Comparison of ENCODE assay signal across 23 cellular contexts in genomic region chr15:94532226-94532625, GRCh38.
"Had no signal": no experiment of that assay in that cellular context is flagged by ENCODE, and none has a peak within 500 bp of the region (broad histone marks: within the 10 kb centered on the region; RNA-seq: fewer than 3 reads in every experiment).

No MANE protein-coding gene starts in this region.

- ATAC-seq: activated T-cell treated with anti-CD3 and anti-CD28 coated beads, Interleukin-2, amount 50 U/mL, for 4 hours; activated T-helper 17 cell treated with anti-CD3 and anti-CD28 coated beads, Interleukin-2, amount 50 U/mL, for 72 hours; T-cell had no signal

- DNase-seq: activated CD4-positive, alpha-beta memory T cell treated with anti-CD3 and anti-CD28 coated beads for 36 hours; activated CD4-positive, alpha-beta T cell treated with anti-CD3 and anti-CD28 coated beads, Interleukin-2, amount 10 ng/mL, durations not matched to agents 7 days and 5 days; activated CD4-positive, CD25-positive, alpha-beta regulatory T cell; activated CD8-positive, alpha-beta memory T cell treated with anti-CD3 and anti-CD28 coated beads for 24 hours; activated gamma-delta T cell; activated naive CD4-positive, alpha-beta T cell treated with anti-CD3 and anti-CD28 coated beads for 36 hours; activated T-cell treated with anti-CD3 and anti-CD28 coated beads, Interleukin-2, amount 50 U/mL, for 4 hours; MG63; MV-4-11; NCI-H1092 treated with DMSO at 0.1 percent for 48 hours; NCI-H1436; NCI-H1694 treated with DMSO at 0.1 percent for 48 hours; NCI-H2029 treated with DMSO at 0.1 percent for 48 hours; NCI-H345; NCI-H510A; NCI-H526 treated with DMSO at 0.1 percent for 48 hours; NCI-H82; SIG-M5; T-cell; T-helper 2 cell; T1000 had no signal

- H3K4me3 ChIP-seq: MG63 had no signal

- H3K27me3 Mint-ChIP-seq: activated naive CD8-positive, alpha-beta T cell had no signal

- H3K36me3 Mint-ChIP-seq: activated CD4-positive, alpha-beta memory T cell treated with anti-CD3 and anti-CD28 coated beads for 36 hours; activated naive CD8-positive, alpha-beta T cell; T-cell had no signal

- H3K4me1 Mint-ChIP-seq: activated CD4-positive, alpha-beta T cell treated with anti-CD3 and anti-CD28 coated beads, Interleukin-2, amount 10 ng/mL, durations not matched to agents 7 days and 5 days; activated T-helper 17 cell treated with anti-CD3 and anti-CD28 coated beads, Interleukin-2, amount 50 U/mL, for 72 hours; T-cell had no signal

- H3K36me3 ChIP-seq: MG63 had no signal

- H3K27me3 ChIP-seq: MG63 had no signal

- H3K27ac Mint-ChIP-seq: activated CD4-positive, alpha-beta memory T cell treated with anti-CD3 and anti-CD28 coated beads for 36 hours; activated CD4-positive, alpha-beta T cell treated with anti-CD3 and anti-CD28 coated beads, Interleukin-2, amount 10 ng/mL, durations not matched to agents 7 days and 5 days; activated naive CD4-positive, alpha-beta T cell treated with anti-CD3 and anti-CD28 coated beads for 36 hours; activated naive CD8-positive, alpha-beta T cell; activated T-helper 17 cell treated with anti-CD3 and anti-CD28 coated beads, Interleukin-2, amount 50 U/mL, for 72 hours; T-cell had no signal

- H3K4me3 Mint-ChIP-seq: activated CD4-positive, alpha-beta memory T cell treated with anti-CD3 and anti-CD28 coated beads for 36 hours; activated CD4-positive, alpha-beta T cell treated with anti-CD3 and anti-CD28 coated beads, Interleukin-2, amount 10 ng/mL, durations not matched to agents 7 days and 5 days; activated naive CD4-positive, alpha-beta T cell treated with anti-CD3 and anti-CD28 coated beads for 36 hours; activated naive CD8-positive, alpha-beta T cell; activated T-cell treated with anti-CD3 and anti-CD28 coated beads, Interleukin-2, amount 50 U/mL, for 4 hours; activated T-helper 17 cell treated with anti-CD3 and anti-CD28 coated beads, Interleukin-2, amount 50 U/mL, for 72 hours; T-cell had no signal

- H3K9me3 ChIP-seq: MG63 had no signal

- H3K9me3 Mint-ChIP-seq: activated CD4-positive, alpha-beta memory T cell treated with anti-CD3 and anti-CD28 coated beads for 36 hours; activated CD4-positive, alpha-beta T cell treated with anti-CD3 and anti-CD28 coated beads, Interleukin-2, amount 10 ng/mL, durations not matched to agents 7 days and 5 days; activated naive CD4-positive, alpha-beta T cell treated with anti-CD3 and anti-CD28 coated beads for 36 hours; activated T-cell treated with anti-CD3 and anti-CD28 coated beads, Interleukin-2, amount 50 U/mL, for 4 hours; T-cell had no signal
